9 cellular contexts compared by ENCODE assay signal in genomic region chr13:89925107-89925506, GRCh38.
A peak's percentile ranks its signal among the peaks of the same experiment; 100 is the strongest.
DNase-seq lines count a peak whose midpoint lies in the region; ATAC-seq and TF ChIP-seq lines count a peak whose summit lies in the region.
"Had no signal": no experiment of that assay in that cellular context is flagged by ENCODE, and none has a peak within 500 bp of the region (broad histone marks: within the 10 kb centered on the region; RNA-seq: fewer than 3 reads in every experiment).

No MANE protein-coding gene starts in this region.

- H2AFZ ChIP-seq in hepatocyte, result no peak overlapping the region

- POLR2A ChIA-PET in HEK293T (lab: Yijun Ruan, JAX), result no interaction called here
- POLR2A ChIA-PET in naive thymus-derived CD8-positive, alpha-beta T cell (lab: Charles Lee), result no interaction called here

- TF ChIP-seq CTCF in RWPE2 (IDR thresholded peaks at IDR 0.05; ENCODE audit: poor library complexity, severe bottlenecking) (peak; percentile 77), hepatocyte (IDR thresholded peaks at IDR 0.05; ENCODE audit: poor library complexity) (peak; percentile 58)

- H3K27ac ChIP-seq in RWPE2 (ENCODE audit: poor library complexity, severe bottlenecking) (no peak overlapping the region), hepatocyte (no peak overlapping the region)

- H3K4me1 ChIP-seq in RWPE2 (ENCODE audit: insufficient read depth, poor library complexity, severe bottlenecking) (peaks cover 11% of the 10 kb centered on the region), hepatocyte (ENCODE audit: insufficient read depth) (no peaks in the 10 kb centered on the region)

- H3K27me3 ChIP-seq in RWPE2 (ENCODE audit: insufficient read depth, poor library complexity, severe bottlenecking), result no peaks in the 10 kb centered on the region
- no peaks in the 10 kb centered on the region for H3K27me3 ChIP-seq in hepatocyte

- H3K36me3 Mint-ChIP-seq in naive thymus-derived CD8-positive, alpha-beta T cell, result no peaks in the 10 kb centered on the region

- ATAC-seq in RWPE2 (ENCODE audit: low read depth), result peak; percentile 83
- no peak for ATAC-seq in HG03025 (IDR thresholded peaks at IDR 0.05; ENCODE audit: low FRiP score, unreplicated experiment)
- no peak for ATAC-seq in GM19452 (IDR thresholded peaks at IDR 0.05; ENCODE audit: unreplicated experiment)
- no peak for ATAC-seq in naive thymus-derived CD8-positive, alpha-beta T cell

- no peaks in the 10 kb centered on the region for H4K20me1 ChIP-seq in hepatocyte (ENCODE audit: insufficient read depth, poor library complexity, severe bottlenecking)

- H3K4me1 Mint-ChIP-seq in naive thymus-derived CD8-positive, alpha-beta T cell, result no peaks in the 10 kb centered on the region
- H3K4me1 Mint-ChIP-seq: central memory CD8-positive, alpha-beta T cell had no signal

- no peak overlapping the region for H3K4me3 Mint-ChIP-seq in naive thymus-derived CD8-positive, alpha-beta T cell
- H3K4me3 Mint-ChIP-seq: central memory CD8-positive, alpha-beta T cell had no signal

- H3K79me2 ChIP-seq in hepatocyte, result no peaks in the 10 kb centered on the region

- DNase-seq in AG20443 (ENCODE audit: low spot score) (peak; percentile 22), HEK293T (ENCODE audit: extremely low spot score) (peak; percentile 63), RWPE2 (ENCODE audit: low spot score) (no peak), hepatocyte (ENCODE audit: low spot score) (peak; percentile 31)
- DNase-seq in activated CD4-positive, alpha-beta T cell treated with anti-CD3 and anti-CD28 coated beads, Interleukin-2, amount 50 U/mL, for 48 hours, result no peak
- no peak for DNase-seq in naive thymus-derived CD8-positive, alpha-beta T cell

- no peaks in the 10 kb centered on the region for H3K27me3 Mint-ChIP-seq in naive thymus-derived CD8-positive, alpha-beta T cell
- H3K27me3 Mint-ChIP-seq: central memory CD8-positive, alpha-beta T cell had no signal

- peaks cover 4 to 32% (median 10%) of the 10 kb centered on the region in 9 donors for H3K9me3 Mint-ChIP-seq in naive thymus-derived CD8-positive, alpha-beta T cell

- H3K27ac Mint-ChIP-seq in naive thymus-derived CD8-positive, alpha-beta T cell, result no peak overlapping the region

- H3K4me2 ChIP-seq in hepatocyte, result no peak overlapping the region

- H3K9me3 ChIP-seq in RWPE2 (ENCODE audit: severe bottlenecking) (peaks cover 3% of the 10 kb centered on the region), hepatocyte (ENCODE audit: low read depth) (no peaks in the 10 kb centered on the region)

- WGBS in hepatocyte (ENCODE audit: low lambda C conversion rate, missing lambda C conversion rate), result 45% methylated on average over 2 of the region's 2 CpGs

- H3K4me3 ChIP-seq in RWPE2 (ENCODE audit: severe bottlenecking) (no peak overlapping the region), hepatocyte (no peak overlapping the region)

- H3K9me2 ChIP-seq in hepatocyte (replicated peaks; ENCODE audit: insufficient read depth), result no peaks in the 10 kb centered on the region

- H3K36me3 ChIP-seq in RWPE2 (ENCODE audit: low read depth) (no peaks in the 10 kb centered on the region), hepatocyte (replicated peaks; ENCODE audit: insufficient read depth, low read depth) (no peaks in the 10 kb centered on the region)

- CTCF ChIA-PET in HEK293T (lab: Yijun Ruan, JAX), result interaction anchor here (0.9 to 1.2 kb wide), 2 partner anchors 8 to 230 kb away, joined by 3 read pairs; no protein-coding TSS in a partner anchor

TF ChIP-seq in HEK293T, 16 proteins besides CTCF, POLR2A, EP300 and RAD21:
- TF ChIP-seq BHLHE40 (IDR thresholded peaks at IDR 0.05; ENCODE audit: borderline replicate concordance), result no peak
- TF ChIP-seq LEF1 (IDR thresholded peaks at IDR 0.05; ENCODE audit: borderline replicate concordance), result no peak
- no peak for TF ChIP-seq SP1 (IDR thresholded peaks at IDR 0.05)
- TF ChIP-seq ZNF384 (IDR thresholded peaks at IDR 0.05), result no peak

Comparison
In these comparisons a context has a peak if more than half of its experiments do, and no peak if none do; other contexts are left out.
1. DNase-seq: peak in AG20443 (single experiment), HEK293T (single experiment) and hepatocyte (single experiment); none in RWPE2 (single experiment), activated CD4-positive, alpha-beta T cell treated with anti-CD3 and anti-CD28 coated beads, Interleukin-2, amount 50 U/mL, for 48 hours (0 of 2) and naive thymus-derived CD8-positive, alpha-beta T cell (0 of 10).